In the genomic region with DNA sequence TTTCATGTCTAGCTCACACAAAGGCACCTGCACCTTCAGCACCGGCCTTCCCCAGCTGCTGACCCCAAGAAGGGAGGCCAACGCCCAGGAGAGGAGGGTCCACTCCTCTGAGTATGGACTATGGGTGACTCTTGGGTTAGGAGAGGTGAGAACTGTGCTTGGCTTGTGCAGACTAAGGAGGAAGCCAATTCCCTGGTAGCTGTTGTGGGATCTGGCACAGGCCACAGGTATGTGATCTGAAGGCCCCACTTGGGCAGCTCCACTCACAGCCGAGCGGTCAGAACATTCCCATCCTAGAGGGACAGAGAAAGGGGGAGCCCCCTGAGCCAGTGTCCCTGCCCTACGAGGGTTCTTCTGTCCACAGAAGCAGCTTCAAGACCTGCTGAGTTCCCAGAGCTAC, we compare ENCODE assay signal across 10 cellular contexts. TPM values are rescaled to one million over a fixed set of nuclear protein-coding genes. Genes with fewer than 3 reads are reported as not detected.
DNase-seq lines count a peak whose midpoint lies in the region; ATAC-seq and TF ChIP-seq lines count a peak whose summit lies in the region.
"Had no signal": no experiment of that assay in that cellular context is flagged by ENCODE, and none has a peak within 500 bp of the region (broad histone marks: within the 10 kb centered on the region; RNA-seq: fewer than 3 reads in every experiment).

No MANE protein-coding gene starts in this region.

- 72% methylated on average over 5 of the region's 5 CpGs; no CpG with 5 or more reads in 1 of the 2 donors for WGBS in transverse colon (ENCODE audit: low coverage in 1 of 2), 2 donors

- no peak for TF ChIP-seq POLR2A in transverse colon (IDR thresholded peaks at IDR 0.05)

- peak; percentile 24 for DNase-seq in adipocyte (ENCODE audit: low read depth)
- peak; percentile 21 to 76 for DNase-seq in fibroblast of lung (ENCODE audit: low read depth in 2 of 2)
- DNase-seq in transverse colon: no peak
- DNase-seq in activated naive CD4-positive, alpha-beta T cell treated with anti-CD3 and anti-CD28 coated beads, Interleukin-2, amount 50 U/mL, for 16 hours: no peak
- no peak for DNase-seq in epidermal melanocyte (ENCODE audit: insufficient read length, low spot score)
- no peak for DNase-seq in WERI-Rb-1
- DNase-seq: activated gamma-delta T cell had no signal

- H3K9ac ChIP-seq in adipocyte (ENCODE audit: low read length): peak overlapping the region; percentile 76
- no peak overlapping the region for H3K9ac ChIP-seq in fibroblast of lung (ENCODE audit: insufficient read depth, low read length)

- no peak for ATAC-seq in GM21528 (IDR thresholded peaks at IDR 0.05; ENCODE audit: low FRiP score, unreplicated experiment)

- H2AFZ ChIP-seq in fibroblast of lung (ENCODE audit: low read length): no peak overlapping the region

- intact Hi-C loops in transverse colon (cut with DNase I; ENCODE audit: low total_unique reads): no loop called here

- in situ Hi-C loops in transverse colon (cut with MboI; ENCODE audit: low pct_ligation_motif_present in 1 of 4, low pct_unique_long_range_greater_than_20kb in 1 of 4, low sequenced_read_pairs in 3 of 4): no loop called here

- H3K4me3 ChIP-seq in adipocyte (ENCODE audit: low read length) (peak overlapping the region; percentile 35), fibroblast of lung (replicated peaks in 1 of 4; ENCODE audit: control extremely low read depth in 1 of 4, insufficient read depth in 1 of 4, low read depth in 3 of 4, low read length in 4 of 4) (peak overlapping the region in 1 of 4 experiments; percentile 43), muscle layer of duodenum (ENCODE audit: low read depth in 1 of 2, low read length in 2 of 2) (no peak overlapping the region), transverse colon (no peak overlapping the region), WERI-Rb-1 (ENCODE audit: low read depth, low read length) (no peak overlapping the region)
- H3K4me3 ChIP-seq: SK-N-MC had no signal

- TF ChIP-seq CTCF in fibroblast of lung (conservative IDR thresholded peaks at IDR 0.05 in 1 of 2, IDR thresholded peaks at IDR 0.05 in 1 of 2; ENCODE audit: low read depth in 1 of 2, low read length in 2 of 2): no peak
- no peak for TF ChIP-seq CTCF in transverse colon (IDR thresholded peaks at IDR 0.05)
- no peak for TF ChIP-seq CTCF in WERI-Rb-1 (IDR thresholded peaks at IDR 0.05; ENCODE audit: low read depth, low read length)

- peaks cover 45% of the 10 kb centered on the region for H3K4me1 ChIP-seq in adipocyte (ENCODE audit: control insufficient read depth, insufficient read depth, low read length)
- peaks cover 2% of the 10 kb centered on the region for H3K4me1 ChIP-seq in fibroblast of lung (ENCODE audit: control insufficient read depth, extremely low read depth, insufficient read depth, low read length)
- H3K4me1 ChIP-seq in muscle layer of duodenum (ENCODE audit: control insufficient read depth in 1 of 2, insufficient read depth in 2 of 2, low read length in 2 of 2): peaks cover 9 to 10% of the 10 kb centered on the region in 2 donors
- peaks cover 0 to 12% (median 10%) of the 10 kb centered on the region in 4 donors for H3K4me1 ChIP-seq in transverse colon

- H3K79me2 ChIP-seq in fibroblast of lung (ENCODE audit: control insufficient read depth, insufficient read depth, low read length): no peaks in the 10 kb centered on the region

- H3K27ac ChIP-seq in fibroblast of lung (ENCODE audit: insufficient read depth, low read length) (no peak overlapping the region), muscle layer of duodenum (ENCODE audit: low read length) (peak overlapping the region; percentile 53), transverse colon (peak overlapping the region; percentile 79 to 85 (median 82)), WERI-Rb-1 (no peak overlapping the region)
- H3K27ac ChIP-seq: SK-N-MC had no signal

- TF ChIP-seq EP300 in transverse colon (IDR thresholded peaks at IDR 0.05; ENCODE audit: low read depth): no peak

- no peaks in the 10 kb centered on the region for H3K9me3 ChIP-seq in adipocyte (ENCODE audit: control insufficient read depth, low read length)
- H3K9me3 ChIP-seq in fibroblast of lung (ENCODE audit: control insufficient read depth, insufficient read depth, low read depth, low read length): no peaks in the 10 kb centered on the region
- H3K9me3 ChIP-seq in muscle layer of duodenum (ENCODE audit: control insufficient read depth in 1 of 2, low read length in 2 of 2): no peaks in the 10 kb centered on the region
- no peaks in the 10 kb centered on the region for H3K9me3 ChIP-seq in transverse colon
- H3K9me3 ChIP-seq in WERI-Rb-1 (ENCODE audit: severe bottlenecking): no peaks in the 10 kb centered on the region

- H3K36me3 ChIP-seq in adipocyte (ENCODE audit: control insufficient read depth, insufficient read depth, low read length, severe bottlenecking) (no peaks in the 10 kb centered on the region), fibroblast of lung (ENCODE audit: control insufficient read depth, insufficient read depth, low read length) (no peaks in the 10 kb centered on the region), muscle layer of duodenum (ENCODE audit: control insufficient read depth in 1 of 2, insufficient read depth in 2 of 2, low read length in 2 of 2) (no peaks in the 10 kb centered on the region), transverse colon (no peaks in the 10 kb centered on the region), WERI-Rb-1 (no peaks in the 10 kb centered on the region)

- H3K27me3 ChIP-seq in adipocyte (replicated peaks; ENCODE audit: control insufficient read depth, insufficient read depth, low read length) (no peaks in the 10 kb centered on the region), fibroblast of lung (ENCODE audit: control insufficient read depth, insufficient read depth, low read length) (peaks cover 5% of the 10 kb centered on the region), muscle layer of duodenum (ENCODE audit: low read depth, low read length) (no peaks in the 10 kb centered on the region), transverse colon (no peaks in the 10 kb centered on the region), WERI-Rb-1 (ENCODE audit: insufficient read depth, low read depth, severe bottlenecking) (no peaks in the 10 kb centered on the region)

- H4K20me1 ChIP-seq in fibroblast of lung (ENCODE audit: control insufficient read depth, extremely low read depth, insufficient read depth, low read length): no peaks in the 10 kb centered on the region

- H3K4me2 ChIP-seq in fibroblast of lung (ENCODE audit: extremely low read depth, insufficient read depth, low read length): no peak overlapping the region

RNA-seq across cellular contexts. Expression of a gene that starts 52.8 kb away (rescaled TPM):
- 5.9 and 6.4 TPM in 2 replicates for total RNA-seq in fibroblast of lung
- 8.2 and 20.9 TPM in 2 replicates for polyA plus RNA-seq in fibroblast of lung
- polyA plus RNA-seq in fibroblast of lung (2012): 6.0 and 13.5 TPM in 2 replicates
- 5.3 and 6.6 TPM in 2 replicates for polyA minus RNA-seq in fibroblast of lung (ENCODE audit: low replicate concordance)
- total RNA-seq in transverse colon: 1 to 10 TPM in 3 of 4 donors, under 1 TPM in 1; 0.80 to 6.2 (median 3.6) TPM

Comparison
In these comparisons a context has a peak if more than half of its experiments do, and no peak if none do; other contexts are left out.
1. DNase-seq: peak in adipocyte (single experiment) and fibroblast of lung (2 of 2); none in transverse colon (single experiment), activated naive CD4-positive, alpha-beta T cell treated with anti-CD3 and anti-CD28 coated beads, Interleukin-2, amount 50 U/mL, for 16 hours (single experiment), epidermal melanocyte (single experiment) and WERI-Rb-1 (single experiment).
2. H3K27ac ChIP-seq: peak in muscle layer of duodenum (single experiment) and transverse colon (4 of 4); none in fibroblast of lung (single experiment) and WERI-Rb-1 (single experiment).